In the genomic region with DNA sequence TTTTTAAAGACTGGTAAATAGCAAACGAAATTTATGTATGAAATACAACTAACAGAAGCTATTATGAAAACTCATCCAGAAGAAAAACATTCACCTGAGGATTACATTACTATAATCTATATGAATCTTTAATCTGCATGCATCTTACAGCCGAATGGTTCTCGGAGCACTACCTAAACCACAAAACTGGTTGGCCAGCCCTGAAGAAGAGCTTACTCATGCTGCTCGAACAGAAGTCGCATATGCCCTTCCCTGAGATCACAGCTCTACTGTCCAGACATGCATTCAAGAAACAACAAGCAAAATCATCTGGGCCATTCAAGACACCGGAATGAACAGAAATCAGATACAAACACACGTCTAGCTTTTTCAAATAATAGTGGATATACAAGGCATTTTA, we compare ENCODE assay signal across 18 cellular contexts.
"Had no signal": no experiment of that assay in that cellular context is flagged by ENCODE, and none has a peak within 500 bp of the region (broad histone marks: within the 10 kb centered on the region; RNA-seq: fewer than 3 reads in every experiment).

No MANE protein-coding gene starts in this region.

- H3K4me1 Mint-ChIP-seq: activated CD4-positive, alpha-beta memory T cell treated with anti-CD3 and anti-CD28 coated beads, Interleukin-2, amount 10 ng/mL, durations not matched to agents 7 days and 5 days; activated CD4-positive, alpha-beta T cell treated with anti-CD3 and anti-CD28 coated beads for 36 hours; naive thymus-derived CD4-positive, alpha-beta T cell had no signal

- DNase-seq: activated CD4-positive, alpha-beta memory T cell treated with anti-CD3 and anti-CD28 coated beads, Interleukin-2, amount 10 ng/mL, durations not matched to agents 7 days and 5 days; activated CD4-positive, alpha-beta T cell treated with anti-CD3 and anti-CD28 coated beads for 36 hours; activated gamma-delta T cell; activated T-cell treated with anti-CD3 and anti-CD28 coated beads, Interleukin-2, amount 50 U/mL, for 4 hours; brain microvascular endothelial cell; cerebellar nuclear complex; effector memory CD4-positive, alpha-beta T cell; gastrocnemius medialis; left lung; mammary epithelial cell; mucosa of descending colon; naive thymus-derived CD4-positive, alpha-beta T cell; pancreas; stimulated activated CD4-positive, alpha-beta T cell treated with anti-CD3 and anti-CD28 coated beads, Interleukin-1b, Interleukin-23, amount 100 ng/mL, for 48 hours; upper lobe of right lung; WERI-Rb-1 had no signal

- H3K27me3 Mint-ChIP-seq: activated CD4-positive, alpha-beta memory T cell treated with anti-CD3 and anti-CD28 coated beads, Interleukin-2, amount 10 ng/mL, durations not matched to agents 7 days and 5 days had no signal

- H3K9me3 Mint-ChIP-seq: activated CD4-positive, alpha-beta memory T cell treated with anti-CD3 and anti-CD28 coated beads, Interleukin-2, amount 10 ng/mL, durations not matched to agents 7 days and 5 days had no signal

- H3K36me3 Mint-ChIP-seq: activated naive CD4-positive, alpha-beta T cell treated with anti-CD3 and anti-CD28 coated beads, Interleukin-2, amount 50 U/mL, for 72 hours; naive thymus-derived CD4-positive, alpha-beta T cell had no signal

- H3K4me3 Mint-ChIP-seq: activated CD4-positive, alpha-beta memory T cell treated with anti-CD3 and anti-CD28 coated beads, Interleukin-2, amount 10 ng/mL, durations not matched to agents 7 days and 5 days; activated CD4-positive, alpha-beta T cell treated with anti-CD3 and anti-CD28 coated beads for 36 hours; activated T-cell treated with anti-CD3 and anti-CD28 coated beads, Interleukin-2, amount 50 U/mL, for 4 hours; naive thymus-derived CD4-positive, alpha-beta T cell had no signal

- H3K27ac Mint-ChIP-seq: activated CD4-positive, alpha-beta memory T cell treated with anti-CD3 and anti-CD28 coated beads, Interleukin-2, amount 10 ng/mL, durations not matched to agents 7 days and 5 days; activated CD4-positive, alpha-beta T cell treated with anti-CD3 and anti-CD28 coated beads for 36 hours; activated naive CD4-positive, alpha-beta T cell treated with anti-CD3 and anti-CD28 coated beads, Interleukin-2, amount 50 U/mL, for 72 hours; naive thymus-derived CD4-positive, alpha-beta T cell had no signal

- ATAC-seq: activated CD4-positive, alpha-beta T cell treated with anti-CD3 and anti-CD28 coated beads for 36 hours; activated naive CD4-positive, alpha-beta T cell treated with anti-CD3 and anti-CD28 coated beads, Interleukin-2, amount 50 U/mL, for 72 hours; activated T-cell treated with anti-CD3 and anti-CD28 coated beads, Interleukin-2, amount 50 U/mL, for 4 hours; gastrocnemius medialis; left lung; mucosa of descending colon; naive thymus-derived CD4-positive, alpha-beta T cell; pancreas; sciatic nerve; upper lobe of right lung had no signal
